9 cellular contexts compared by ENCODE assay signal in genomic region chr14:77542349-77543239, GRCh38. TPM values are rescaled to one million over a fixed set of nuclear protein-coding genes. Genes with fewer than 3 reads are reported as not detected.
DNase-seq lines count a peak whose midpoint lies in the region; ATAC-seq, FAIRE-seq and TF ChIP-seq lines count a peak whose summit lies in the region.
"Had no signal": no experiment of that assay in that cellular context is flagged by ENCODE, and none has a peak within 500 bp of the region (broad histone marks: within the 10 kb centered on the region; RNA-seq: fewer than 3 reads in every experiment).

No MANE protein-coding gene starts in this region.

- peaks cover 26% of the 10 kb centered on the region for H3K79me1 ChIP-seq in mesenchymal stem cell (replicated peaks; ENCODE audit: low read length, poor library complexity, severe bottlenecking)

- H3K4me1 ChIP-seq in mesenchymal stem cell (ENCODE audit: control insufficient read depth, insufficient read depth, low read depth, low read length) (no peaks in the 10 kb centered on the region), upper lobe of left lung (peaks cover 4 to 12% (median 7%) of the 10 kb centered on the region in 4 donors), kidney (ENCODE audit: control insufficient read depth in 1 of 2, insufficient read depth in 1 of 2, low read depth in 1 of 2, low read length in 2 of 2) (peaks cover 0 to 4% of the 10 kb centered on the region in 2 donors)

- TF ChIP-seq POLR2A in upper lobe of left lung (IDR thresholded peaks at IDR 0.05): no peak

- CTCF ChIA-PET in activated naive CD4-positive, alpha-beta T cell treated with anti-CD3 and anti-CD28 coated beads, Interleukin-2, amount 10 ng/mL, durations not matched to agents 7 days and 5 days (lab: Charles Lee): no interaction called here

- no peak overlapping the region for H3K4me2 ChIP-seq in mesenchymal stem cell (ENCODE audit: low read length, poor library complexity, severe bottlenecking)

- H3K23ac ChIP-seq in mesenchymal stem cell (ENCODE audit: low read length in 2 of 2): no peak overlapping the region

- H2AFZ ChIP-seq in mesenchymal stem cell (ENCODE audit: low read depth, low read length): no peak overlapping the region

- no peak overlapping the region for H3K9ac ChIP-seq in mesenchymal stem cell (ENCODE audit: low read length)
- no peak overlapping the region for H3K9ac ChIP-seq in kidney (ENCODE audit: low read length in 2 of 2)

- ATAC-seq in upper lobe of left lung (ENCODE audit: low FRiP score in 2 of 2) (peak in 1 of 2 donors; percentile 41), GM18498 (IDR thresholded peaks at IDR 0.05; ENCODE audit: unreplicated experiment) (no peak)

- H3K4ac ChIP-seq in mesenchymal stem cell (ENCODE audit: low read depth in 1 of 2, low read length in 2 of 2): no peak overlapping the region

- TF ChIP-seq CTCF in upper lobe of left lung (IDR thresholded peaks at IDR 0.05) (no peak), kidney (IDR thresholded peaks at IDR 0.05; ENCODE audit: borderline replicate concordance, extremely low read depth, insufficient read depth) (no peak)

- H3K27ac ChIP-seq in mesenchymal stem cell (ENCODE audit: low read length, poor library complexity, severe bottlenecking) (no peak overlapping the region), upper lobe of left lung (peak overlapping the region; percentile 4 to 59 (median 24)), kidney (ENCODE audit: low read depth in 2 of 2, low read length in 2 of 2) (peak overlapping the region in 1 of 2 donors; percentile 32)

- H4K8ac ChIP-seq in mesenchymal stem cell (ENCODE audit: low read length): no peak overlapping the region

- H3K9me3 ChIP-seq in mesenchymal stem cell (ENCODE audit: control insufficient read depth, low read length) (no peaks in the 10 kb centered on the region), upper lobe of left lung (no peaks in the 10 kb centered on the region), kidney (ENCODE audit: control insufficient read depth in 1 of 2, low read length in 2 of 2) (no peaks in the 10 kb centered on the region)

- H3K9me3 Mint-ChIP-seq in activated naive CD4-positive, alpha-beta T cell treated with anti-CD3 and anti-CD28 coated beads, Interleukin-2, amount 10 ng/mL, durations not matched to agents 7 days and 5 days: no peaks in the 10 kb centered on the region
- H3K9me3 Mint-ChIP-seq in dendritic cell treated with granulocyte-macrophage colony-stimulating factor and Interleukin-4, amounts not matched to agents 40 ng/mL and 50 ng/mL, for 4 days: no peaks in the 10 kb centered on the region

- H3K27me3 Mint-ChIP-seq in activated naive CD4-positive, alpha-beta T cell treated with anti-CD3 and anti-CD28 coated beads, Interleukin-2, amount 10 ng/mL, durations not matched to agents 7 days and 5 days: no peaks in the 10 kb centered on the region
- H3K27me3 Mint-ChIP-seq in dendritic cell treated with granulocyte-macrophage colony-stimulating factor and Interleukin-4, amounts not matched to agents 40 ng/mL and 50 ng/mL, for 4 days: no peaks in the 10 kb centered on the region

- FAIRE-seq in kidney (lab: Jason Lieb, UNC): no peak

- H3K4me3 Mint-ChIP-seq in activated naive CD4-positive, alpha-beta T cell treated with anti-CD3 and anti-CD28 coated beads, Interleukin-2, amount 10 ng/mL, durations not matched to agents 7 days and 5 days: no peak overlapping the region
- no peak overlapping the region for H3K4me3 Mint-ChIP-seq in dendritic cell treated with granulocyte-macrophage colony-stimulating factor and Interleukin-4, amounts not matched to agents 40 ng/mL and 50 ng/mL, for 4 days

- H3K36me3 Mint-ChIP-seq in activated naive CD4-positive, alpha-beta T cell treated with anti-CD3 and anti-CD28 coated beads, Interleukin-2, amount 10 ng/mL, durations not matched to agents 7 days and 5 days: peaks cover 21% of the 10 kb centered on the region
- peaks cover 35% of the 10 kb centered on the region for H3K36me3 Mint-ChIP-seq in dendritic cell treated with granulocyte-macrophage colony-stimulating factor and Interleukin-4, amounts not matched to agents 40 ng/mL and 50 ng/mL, for 4 days (ENCODE audit: low read depth)

- H4K91ac ChIP-seq in mesenchymal stem cell (ENCODE audit: low read length): no peak overlapping the region

- no peaks in the 10 kb centered on the region for H3K27me3 ChIP-seq in mesenchymal stem cell (ENCODE audit: control insufficient read depth in 1 of 2, insufficient read depth in 1 of 2, low read length in 2 of 2)
- H3K27me3 ChIP-seq in upper lobe of left lung: no peaks in the 10 kb centered on the region

- DNase-seq in activated naive CD4-positive, alpha-beta T cell treated with anti-CD3 and anti-CD28 coated beads, Interleukin-2, amount 10 ng/mL, durations not matched to agents 7 days and 5 days: no peak
- no peak for DNase-seq in activated naive CD4-positive, alpha-beta T cell treated with Interleukin-2 at 50 U/mL for 16 hours
- DNase-seq in mesenchymal stem cell (peak; percentile 30), upper lobe of left lung (no peak), kidney (no peak)
- DNase-seq in activated CD4-positive, alpha-beta T cell treated with anti-CD3 and anti-CD28 coated beads for 48 hours: no peak
- DNase-seq: stimulated activated CD4-positive, alpha-beta T cell treated with anti-CD3 and anti-CD28 coated beads, Interleukin-2, amount 100 ng/mL, for 48 hours had no signal

- peaks cover 4 to 25% of the 10 kb centered on the region in 2 experiments for H3K36me3 ChIP-seq in mesenchymal stem cell (ENCODE audit: control insufficient read depth in 1 of 2, insufficient read depth in 2 of 2, low read depth in 1 of 2, low read length in 2 of 2)
- H3K36me3 ChIP-seq in upper lobe of left lung: peaks cover 0 to 47% (median 18%) of the 10 kb centered on the region in 4 donors
- H3K36me3 ChIP-seq in kidney (ENCODE audit: control insufficient read depth in 1 of 2, insufficient read depth in 2 of 2, low read length in 2 of 2): peaks cover 0 to 2% of the 10 kb centered on the region in 2 donors

- 54% methylated on average over 11 of the region's 11 CpGs for WGBS in mesenchymal stem cell
- 51 to 57% methylated on average over 11 of the region's 11 CpGs for WGBS in upper lobe of left lung, 2 donors

- TF ChIP-seq EP300 in upper lobe of left lung (IDR thresholded peaks at IDR 0.05): no peak

- H2BK15ac ChIP-seq in mesenchymal stem cell (ENCODE audit: low read depth, poor library complexity, severe bottlenecking): no peak overlapping the region

- H3K27ac Mint-ChIP-seq in activated naive CD4-positive, alpha-beta T cell treated with anti-CD3 and anti-CD28 coated beads, Interleukin-2, amount 10 ng/mL, durations not matched to agents 7 days and 5 days: peak overlapping the region; percentile 42
- peak overlapping the region; percentile 78 for H3K27ac Mint-ChIP-seq in dendritic cell treated with granulocyte-macrophage colony-stimulating factor and Interleukin-4, amounts not matched to agents 40 ng/mL and 50 ng/mL, for 4 days

- H3K18ac ChIP-seq in mesenchymal stem cell (ENCODE audit: low read depth in 1 of 2, low read length in 2 of 2): peak overlapping the region in 1 of 2 experiments; percentile 75

- peaks cover 18% of the 10 kb centered on the region for H3K4me1 Mint-ChIP-seq in activated naive CD4-positive, alpha-beta T cell treated with anti-CD3 and anti-CD28 coated beads, Interleukin-2, amount 10 ng/mL, durations not matched to agents 7 days and 5 days
- H3K4me1 Mint-ChIP-seq in dendritic cell treated with granulocyte-macrophage colony-stimulating factor and Interleukin-4, amounts not matched to agents 40 ng/mL and 50 ng/mL, for 4 days (ENCODE audit: low read depth): peaks cover 31% of the 10 kb centered on the region

- H2BK5ac ChIP-seq in mesenchymal stem cell (ENCODE audit: low read depth, low read length, poor library complexity, severe bottlenecking): no peak overlapping the region

- no peak overlapping the region for H2BK12ac ChIP-seq in mesenchymal stem cell (ENCODE audit: low read length in 2 of 2)

- H2AK5ac ChIP-seq in mesenchymal stem cell (ENCODE audit: low read length, severe bottlenecking): no peak overlapping the region

- no peak overlapping the region for H3K14ac ChIP-seq in mesenchymal stem cell (ENCODE audit: low read length in 2 of 2)

- no peak overlapping the region for H2BK120ac ChIP-seq in mesenchymal stem cell (ENCODE audit: low read depth, low read length)

- intact Hi-C loops in dendritic cell treated with granulocyte-macrophage colony-stimulating factor and Interleukin-4, amounts not matched to agents 40 ng/mL and 50 ng/mL, for 4 days (cut with micrococcal nuclease): no loop called here
- intact Hi-C loops in kidney (cut with DNase I): no loop called here

- H3K4me3 ChIP-seq in mesenchymal stem cell (ENCODE audit: insufficient read depth in 1 of 2, low read depth in 1 of 2, low read length in 2 of 2) (no peak overlapping the region), upper lobe of left lung (no peak overlapping the region), kidney (ENCODE audit: low read length in 2 of 2) (no peak overlapping the region)

RNA-seq across cellular contexts. Expression of gene ISM2, which starts 44.0 kb away (rescaled TPM):
- not detected for polyA plus RNA-seq in mesenchymal stem cell (2013, experiment 1 of 2)
- 0.03 TPM for polyA plus RNA-seq in mesenchymal stem cell (2013, experiment 2 of 2)
- total RNA-seq in upper lobe of left lung: not detected
- total RNA-seq in kidney: 0.57 TPM
- polyA plus RNA-seq in kidney (ENCODE audit: insufficient read depth, low read depth, low replicate concordance): 0.80 TPM
